1 cellular context compared by ENCODE assay signal in genomic region chr9:35603986-35604577, GRCh38.
TF ChIP-seq lines count a peak whose summit lies in the region.

No MANE protein-coding gene starts in this region.

TF ChIP-seq in K562, 482 proteins besides CTCF, POLR2A, EP300 and RAD21 (continued from another document and continues in another):
- TF ChIP-seq ZNF766 (CRISPR knock-in tag; conservative IDR thresholded peaks at IDR 0.05), result no peak
- no peak for TF ChIP-seq SMARCE1 (IDR thresholded peaks at IDR 0.05)
- peak in 1 of 2 experiments; percentile 72; a peak in 2 of 3 replicates for TF ChIP-seq CBX3 (IDR thresholded peaks at IDR 0.05; ENCODE audit: borderline replicate concordance in 1 of 2, low read length in 2 of 2)
- no peak for TF ChIP-seq TAF9B (IDR thresholded peaks at IDR 0.05; ENCODE audit: partially characterized antibody)
- no peak for TF ChIP-seq SNIP1 (IDR thresholded peaks at IDR 0.05; ENCODE audit: low read depth)
- TF ChIP-seq BRD4 (IDR thresholded peaks at IDR 0.05), result no peak
- TF ChIP-seq EWSR1 (IDR thresholded peaks at IDR 0.05; ENCODE audit: borderline replicate concordance, low read depth, partially characterized antibody), result no peak
- TF ChIP-seq UBTF (IDR thresholded peaks at IDR 0.05; ENCODE audit: borderline replicate concordance in 1 of 2, low read depth in 2 of 2, low read length in 2 of 2), result 0 out of 4 replicates have a peak, but pooled peaks of 1 of the 2 experiments have one; percentile 34
- 0 out of 2 replicates have a peak, but pooled peaks have one; percentile 11 for TF ChIP-seq ETV5 (CRISPR knock-in tag; IDR thresholded peaks at IDR 0.05; ENCODE audit: low read depth)
- no peak for TF ChIP-seq ZNF445 (CRISPR knock-in tag; IDR thresholded peaks at IDR 0.05; ENCODE audit: low read depth)
- no peak for TF ChIP-seq FOXA1 (IDR thresholded peaks at IDR 0.05; ENCODE audit: borderline replicate concordance)
- no peak for TF ChIP-seq ZNF121 (CRISPR knock-in tag; conservative IDR thresholded peaks at IDR 0.05)
- TF ChIP-seq SOX6 (IDR thresholded peaks at IDR 0.05), result no peak
- TF ChIP-seq E2F3 (CRISPR knock-in tag; IDR thresholded peaks at IDR 0.05), result no peak
- TF ChIP-seq EHMT2 (IDR thresholded peaks at IDR 0.05), result no peak
- TF ChIP-seq ZNF609 (CRISPR knock-in tag; IDR thresholded peaks at IDR 0.05; ENCODE audit: borderline replicate concordance), result no peak
- TF ChIP-seq, protein P1, sequence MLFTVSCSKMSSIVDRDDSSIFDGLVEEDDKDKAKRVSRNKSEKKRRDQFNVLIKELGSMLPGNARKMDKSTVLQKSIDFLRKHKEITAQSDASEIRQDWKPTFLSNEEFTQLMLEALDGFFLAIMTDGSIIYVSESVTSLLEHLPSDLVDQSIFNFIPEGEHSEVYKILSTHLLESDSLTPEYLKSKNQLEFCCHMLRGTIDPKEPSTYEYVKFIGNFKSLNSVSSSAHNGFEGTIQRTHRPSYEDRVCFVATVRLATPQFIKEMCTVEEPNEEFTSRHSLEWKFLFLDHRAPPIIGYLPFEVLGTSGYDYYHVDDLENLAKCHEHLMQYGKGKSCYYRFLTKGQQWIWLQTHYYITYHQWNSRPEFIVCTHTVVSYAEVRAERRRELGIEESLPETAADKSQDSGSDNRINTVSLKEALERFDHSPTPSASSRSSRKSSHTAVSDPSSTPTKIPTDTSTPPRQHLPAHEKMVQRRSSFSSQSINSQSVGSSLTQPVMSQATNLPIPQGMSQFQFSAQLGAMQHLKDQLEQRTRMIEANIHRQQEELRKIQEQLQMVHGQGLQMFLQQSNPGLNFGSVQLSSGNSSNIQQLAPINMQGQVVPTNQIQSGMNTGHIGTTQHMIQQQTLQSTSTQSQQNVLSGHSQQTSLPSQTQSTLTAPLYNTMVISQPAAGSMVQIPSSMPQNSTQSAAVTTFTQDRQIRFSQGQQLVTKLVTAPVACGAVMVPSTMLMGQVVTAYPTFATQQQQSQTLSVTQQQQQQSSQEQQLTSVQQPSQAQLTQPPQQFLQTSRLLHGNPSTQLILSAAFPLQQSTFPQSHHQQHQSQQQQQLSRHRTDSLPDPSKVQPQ (CRISPR knock-in tag; IDR thresholded peaks at IDR 0.05; ENCODE audit: borderline replicate concordance), result no peak
- no peak for TF ChIP-seq ZNF79 (CRISPR knock-in tag; IDR thresholded peaks at IDR 0.05; ENCODE audit: low read depth)
- TF ChIP-seq CREB1 (IDR thresholded peaks at IDR 0.05), result peak; percentile 73
- peak; percentile 84 for TF ChIP-seq CREB1 (CRISPR knock-in tag; IDR thresholded peaks at IDR 0.05)
- TF ChIP-seq SRSF7 (optimal IDR thresholded peaks at IDR 0.05; ENCODE audit: low read depth, low read length), result no peak
- no peak for TF ChIP-seq ZNF740 (CRISPR knock-in tag; IDR thresholded peaks at IDR 0.05)
- TF ChIP-seq ZNF740 (tag; IDR thresholded peaks at IDR 0.05), result no peak
- TF ChIP-seq FOXJ3 (CRISPR knock-in tag; IDR thresholded peaks at IDR 0.05), result no peak
- TF ChIP-seq ILF3 (IDR thresholded peaks at IDR 0.05; ENCODE audit: borderline replicate concordance), result no peak
- no peak for TF ChIP-seq MEF2A (IDR thresholded peaks at IDR 0.05; ENCODE audit: control insufficient read depth, low read depth, low read length)
- TF ChIP-seq E4F1 (CRISPR knock-in tag; IDR thresholded peaks at IDR 0.05; ENCODE audit: borderline replicate concordance), result no peak
- TF ChIP-seq TRIM25 (IDR thresholded peaks at IDR 0.05; ENCODE audit: borderline replicate concordance), result no peak
- 0 out of 2 replicates have a peak, but pooled peaks have one; percentile 40 for TF ChIP-seq REST (CRISPR knock-in tag; IDR thresholded peaks at IDR 0.05; ENCODE audit: low read depth)
- TF ChIP-seq NELFE (IDR thresholded peaks at IDR 0.05; ENCODE audit: insufficient read depth, insufficient read length), result no peak
- no peak for TF ChIP-seq BRF1 (IDR thresholded peaks at IDR 0.05; ENCODE audit: borderline replicate concordance, extremely low read depth, insufficient read length)
- TF ChIP-seq, protein P2, sequence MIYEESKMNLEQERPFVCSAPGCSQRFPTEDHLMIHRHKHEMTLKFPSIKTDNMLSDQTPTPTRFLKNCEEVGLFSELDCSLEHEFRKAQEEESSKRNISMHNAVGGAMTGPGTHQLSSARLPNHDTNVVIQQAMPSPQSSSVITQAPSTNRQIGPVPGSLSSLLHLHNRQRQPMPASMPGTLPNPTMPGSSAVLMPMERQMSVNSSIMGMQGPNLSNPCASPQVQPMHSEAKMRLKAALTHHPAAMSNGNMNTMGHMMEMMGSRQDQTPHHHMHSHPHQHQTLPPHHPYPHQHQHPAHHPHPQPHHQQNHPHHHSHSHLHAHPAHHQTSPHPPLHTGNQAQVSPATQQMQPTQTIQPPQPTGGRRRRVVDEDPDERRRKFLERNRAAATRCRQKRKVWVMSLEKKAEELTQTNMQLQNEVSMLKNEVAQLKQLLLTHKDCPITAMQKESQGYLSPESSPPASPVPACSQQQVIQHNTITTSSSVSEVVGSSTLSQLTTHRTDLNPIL (CRISPR knock-in tag; IDR thresholded peaks at IDR 0.05), result no peak
- no peak for TF ChIP-seq ZNF408 (CRISPR knock-in tag; IDR thresholded peaks at IDR 0.05; ENCODE audit: low read depth)
- TF ChIP-seq, protein P3, sequence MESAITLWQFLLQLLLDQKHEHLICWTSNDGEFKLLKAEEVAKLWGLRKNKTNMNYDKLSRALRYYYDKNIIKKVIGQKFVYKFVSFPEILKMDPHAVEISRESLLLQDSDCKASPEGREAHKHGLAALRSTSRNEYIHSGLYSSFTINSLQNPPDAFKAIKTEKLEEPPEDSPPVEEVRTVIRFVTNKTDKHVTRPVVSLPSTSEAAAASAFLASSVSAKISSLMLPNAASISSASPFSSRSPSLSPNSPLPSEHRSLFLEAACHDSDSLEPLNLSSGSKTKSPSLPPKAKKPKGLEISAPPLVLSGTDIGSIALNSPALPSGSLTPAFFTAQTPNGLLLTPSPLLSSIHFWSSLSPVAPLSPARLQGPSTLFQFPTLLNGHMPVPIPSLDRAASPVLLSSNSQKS (CRISPR knock-in tag; IDR thresholded peaks at IDR 0.05), result no peak
- no peak for TF ChIP-seq ZNF175 (CRISPR knock-in tag; IDR thresholded peaks at IDR 0.05; ENCODE audit: low read depth)
